25 cellular contexts compared by ENCODE assay signal in genomic region chr10:86962136-86962980, GRCh38. TPM values are rescaled to one million over a fixed set of nuclear protein-coding genes. Genes with fewer than 3 reads are reported as not detected.
DNase-seq lines count a peak whose midpoint lies in the region; TF ChIP-seq lines count a peak whose summit lies in the region.
"Had no signal": no experiment of that assay in that cellular context is flagged by ENCODE, and none has a peak within 500 bp of the region (broad histone marks: within the 10 kb centered on the region; RNA-seq: fewer than 3 reads in every experiment).

No MANE protein-coding gene starts in this region.

- H4K8ac ChIP-seq in mesenchymal stem cell (ENCODE audit: low read length): no peak overlapping the region

- no peaks in the 10 kb centered on the region for H3K9me3 ChIP-seq in mesenchymal stem cell (ENCODE audit: control insufficient read depth, low read length)
- H3K9me3 ChIP-seq in tibial artery: no peaks in the 10 kb centered on the region

- H4K91ac ChIP-seq in mesenchymal stem cell (ENCODE audit: low read length): peak overlapping the region; percentile 64

- no peak overlapping the region for H2BK12ac ChIP-seq in mesenchymal stem cell (ENCODE audit: low read length in 2 of 2)

- H3K14ac ChIP-seq in mesenchymal stem cell (ENCODE audit: low read length in 2 of 2): no peak overlapping the region

- no peak overlapping the region for H2BK5ac ChIP-seq in mesenchymal stem cell (ENCODE audit: low read depth, low read length, poor library complexity, severe bottlenecking)

- H3K4me2 ChIP-seq in mesenchymal stem cell (ENCODE audit: low read length, poor library complexity, severe bottlenecking): no peak overlapping the region
- H3K4me2 ChIP-seq: KMS-11 had no signal

- intact Hi-C loops in tibial artery (cut with DNase I; ENCODE audit: low total_unique reads): loop anchor here (2.0 to 10.0 kb wide), 2 partner anchors 20 to 132 kb away; partner anchors contain the start of genes GLUD1 and SHLD2

- no peaks in the 10 kb centered on the region for H3K79me1 ChIP-seq in mesenchymal stem cell (replicated peaks; ENCODE audit: low read length, poor library complexity, severe bottlenecking)

- H3K27ac ChIP-seq in mesenchymal stem cell (ENCODE audit: low read length, poor library complexity, severe bottlenecking): no peak overlapping the region
- H3K27ac ChIP-seq in tibial artery: peak overlapping the region; percentile 70 to 100
- H3K27ac ChIP-seq: brain microvascular endothelial cell, KMS-11, VCaP had no signal

- H2AK5ac ChIP-seq in mesenchymal stem cell (ENCODE audit: low read length, severe bottlenecking): no peak overlapping the region

- no peak overlapping the region for H3K4ac ChIP-seq in mesenchymal stem cell (ENCODE audit: low read depth in 1 of 2, low read length in 2 of 2)

- no peak overlapping the region for H2AFZ ChIP-seq in mesenchymal stem cell (ENCODE audit: low read depth, low read length)

- no peaks in the 10 kb centered on the region for H3K36me3 ChIP-seq in mesenchymal stem cell (ENCODE audit: control insufficient read depth in 1 of 2, insufficient read depth in 2 of 2, low read depth in 1 of 2, low read length in 2 of 2)
- peaks cover 0 to 6% (median 0%) of the 10 kb centered on the region in 3 donors for H3K36me3 ChIP-seq in tibial artery
- H3K36me3 ChIP-seq: brain microvascular endothelial cell had no signal

- peak overlapping the region; percentile 44 for H2BK15ac ChIP-seq in mesenchymal stem cell (ENCODE audit: low read depth, poor library complexity, severe bottlenecking)

- DNase-seq in activated effector memory CD4-positive, alpha-beta T cell treated with anti-CD3 and anti-CD28 coated beads, Interleukin-2, amount 50 U/mL, for 16 hours: peak; percentile 51
- no peak for DNase-seq in activated effector memory CD4-positive, alpha-beta T cell treated with Interleukin-2 at 50 U/mL for 16 hours
- peak; percentile 81 for DNase-seq in NB4 (ENCODE audit: low read depth)
- no peak for DNase-seq in mesenchymal stem cell
- DNase-seq in tibial artery: peak in 1 of 2 donors; percentile 63
- no peak for DNase-seq in AG20443 (ENCODE audit: low spot score)
- no peak for DNase-seq in foreskin melanocyte
- DNase-seq in cerebellum (ENCODE audit: low spot score): no peak
- DNase-seq: activated CD8-positive, alpha-beta T cell treated with anti-CD3 and anti-CD28 coated beads for 36 hours; brain microvascular endothelial cell; DMS79 treated with DMSO at 0.1 percent for 48 hours; kidney glomerular epithelial cell; mesendoderm; NCI-H1048; NCI-H2029 treated with DMSO at 0.1 percent for 48 hours; NCI-H510A; nephron progenitor cell; T-helper 2 cell had no signal

- H3K4me3 ChIP-seq in NB4 (ENCODE audit: low read depth, low read length): no peak overlapping the region
- no peak overlapping the region for H3K4me3 ChIP-seq in mesenchymal stem cell (ENCODE audit: insufficient read depth in 1 of 2, low read depth in 1 of 2, low read length in 2 of 2)
- H3K4me3 ChIP-seq in tibial artery: no peak overlapping the region

- TF ChIP-seq CTCF in NB4 (IDR thresholded peaks at IDR 0.05; ENCODE audit: low read depth, low read length): no peak
- no peak for TF ChIP-seq CTCF in tibial artery (IDR thresholded peaks at IDR 0.05)

- peaks cover 31% of the 10 kb centered on the region for H3K4me1 ChIP-seq in mesenchymal stem cell (ENCODE audit: control insufficient read depth, insufficient read depth, low read depth, low read length)
- H3K4me1 ChIP-seq in tibial artery: peaks cover 5 to 78% (median 72%) of the 10 kb centered on the region in 4 donors

- TF ChIP-seq POLR2A in NB4 (IDR thresholded peaks at IDR 0.05; ENCODE audit: extremely low read depth, insufficient read length): no peak

- no peak overlapping the region for H2BK120ac ChIP-seq in mesenchymal stem cell (ENCODE audit: low read depth, low read length)

- peak overlapping the region in 1 of 2 experiments; percentile 13 for H3K18ac ChIP-seq in mesenchymal stem cell (ENCODE audit: low read depth in 1 of 2, low read length in 2 of 2)

- no peak overlapping the region for H3K9ac ChIP-seq in mesenchymal stem cell (ENCODE audit: low read length)
- H3K9ac ChIP-seq: KMS-11 had no signal

- H3K23ac ChIP-seq in mesenchymal stem cell (ENCODE audit: low read length in 2 of 2): no peak overlapping the region

- 90% methylated on average over 6 of the region's 7 CpGs for WGBS in mesenchymal stem cell

- no peaks in the 10 kb centered on the region for H3K27me3 ChIP-seq in mesenchymal stem cell (ENCODE audit: control insufficient read depth in 1 of 2, insufficient read depth in 1 of 2, low read length in 2 of 2)
- H3K27me3 ChIP-seq in tibial artery: no peaks in the 10 kb centered on the region
- H3K27me3 ChIP-seq: brain microvascular endothelial cell had no signal

RNA-seq across cellular contexts. Expression of gene SNCG, which starts 4.0 kb away (rescaled TPM):
- polyA plus RNA-seq in mesenchymal stem cell (2013, experiment 1 of 2): 12.8 TPM
- polyA plus RNA-seq in mesenchymal stem cell (2013, experiment 2 of 2): 12.6 TPM
- 8.9 TPM for total RNA-seq in cerebellum
- total RNA-seq: activated CD8-positive, alpha-beta T cell treated with anti-CD3 and anti-CD28 coated beads for 36 hours; activated T-helper 17 cell treated with anti-CD3 and anti-CD28 coated beads, Interleukin-2, amount 50 U/mL, for 72 hours; CD8-positive, alpha-beta memory T cell had no signal
- polyA plus RNA-seq: CD8-positive, alpha-beta memory T cell had no signal

RNA-seq across cellular contexts. Expression of gene MMRN2, which starts 4.9 kb away (rescaled TPM):
- polyA plus RNA-seq in mesenchymal stem cell (2013, experiment 1 of 2): 0.41 TPM
- 0.34 TPM for polyA plus RNA-seq in mesenchymal stem cell (2013, experiment 2 of 2)
- 5.2 TPM for total RNA-seq in cerebellum
- total RNA-seq: activated CD8-positive, alpha-beta T cell treated with anti-CD3 and anti-CD28 coated beads for 36 hours; CD8-positive, alpha-beta memory T cell had no signal
- polyA plus RNA-seq: CD8-positive, alpha-beta memory T cell had no signal

RNA-seq across cellular contexts. Expression of gene ADIRF, which starts 5.9 kb away (rescaled TPM):
- 0.30 TPM for polyA plus RNA-seq in mesenchymal stem cell (2013, experiment 1 of 2)
- 0.23 TPM for polyA plus RNA-seq in mesenchymal stem cell (2013, experiment 2 of 2)
- total RNA-seq in cerebellum: 3.2 TPM
- total RNA-seq: activated CD8-positive, alpha-beta T cell treated with anti-CD3 and anti-CD28 coated beads for 36 hours; activated T-helper 17 cell treated with anti-CD3 and anti-CD28 coated beads, Interleukin-2, amount 50 U/mL, for 72 hours; CD8-positive, alpha-beta memory T cell had no signal
- polyA plus RNA-seq: CD8-positive, alpha-beta memory T cell had no signal

RNA-seq across cellular contexts. Expression of gene FAM25A, which starts 57.7 kb away (rescaled TPM):
- not detected for polyA plus RNA-seq in mesenchymal stem cell (2013, experiment 1 of 2)
- not detected for polyA plus RNA-seq in mesenchymal stem cell (2013, experiment 2 of 2)
- total RNA-seq in cerebellum: not detected
- total RNA-seq: activated CD8-positive, alpha-beta T cell treated with anti-CD3 and anti-CD28 coated beads for 36 hours; activated T-helper 17 cell treated with anti-CD3 and anti-CD28 coated beads, Interleukin-2, amount 50 U/mL, for 72 hours; CD8-positive, alpha-beta memory T cell; dermis microvascular lymphatic vessel endothelial cell; frontal cortex; temporal lobe had no signal
- polyA plus RNA-seq: CD8-positive, alpha-beta memory T cell had no signal

Comparison
In these comparisons a context has a peak if more than half of its experiments do, and no peak if none do; other contexts are left out.
1. DNase-seq: peak in activated effector memory CD4-positive, alpha-beta T cell treated with anti-CD3 and anti-CD28 coated beads, Interleukin-2, amount 50 U/mL, for 16 hours (single experiment) and NB4 (single experiment); none in activated effector memory CD4-positive, alpha-beta T cell treated with Interleukin-2 at 50 U/mL for 16 hours (single experiment), mesenchymal stem cell (single experiment), AG20443 (single experiment), foreskin melanocyte (single experiment) and cerebellum (single experiment).